Comparison of ENCODE assay signal across 13 cellular contexts in genomic region chr2:47307066-47307465, GRCh38.
DNase-seq lines count a peak whose midpoint lies in the region; ATAC-seq and TF ChIP-seq lines count a peak whose summit lies in the region.
"Had no signal": no experiment of that assay in that cellular context is flagged by ENCODE, and none has a peak within 500 bp of the region (broad histone marks: within the 10 kb centered on the region; RNA-seq: fewer than 3 reads in every experiment).

No MANE protein-coding gene starts in this region.

- POLR2A ChIA-PET in activated B cell treated with CpG ODN at 0.5 μM for 24 hours (lab: Charles Lee): interaction anchor here (0.6 kb wide), 1 partner anchor 318 kb away, joined by 3 read pairs; no protein-coding TSS in a partner anchor
- POLR2A ChIA-PET in naive thymus-derived CD8-positive, alpha-beta T cell (lab: Charles Lee): no interaction called here

- H3K27ac ChIP-seq in hepatocyte (no peak overlapping the region), psoas muscle (no peak overlapping the region)
- H3K27ac ChIP-seq: parathyroid adenoma had no signal

- no peak overlapping the region for H3K4me2 ChIP-seq in hepatocyte

- no peaks in the 10 kb centered on the region for H3K9me3 Mint-ChIP-seq in activated B cell treated with CpG ODN at 0.5 μM for 24 hours
- no peaks in the 10 kb centered on the region for H3K9me3 Mint-ChIP-seq in osteocyte (ENCODE audit: unreplicated experiment)
- H3K9me3 Mint-ChIP-seq in naive thymus-derived CD8-positive, alpha-beta T cell: no peaks in the 10 kb centered on the region
- H3K9me3 Mint-ChIP-seq: activated T-helper 1 cell treated with anti-CD3 and anti-CD28 coated beads, Interleukin-12 subunit alpha, Interleukin-12 subunit beta, Interleukin-2, Interleukin-4 antibody, amounts not matched to agents 30 ng/mL and 10 ng/mL and 1 ng/mL, durations not matched to agents 14 hours and 24 hours and 36 hours; CD8-positive, alpha-beta memory T cell had no signal

- H3K27me3 ChIP-seq in hepatocyte: no peaks in the 10 kb centered on the region
- H3K27me3 ChIP-seq in psoas muscle (ENCODE audit: insufficient read depth in 3 of 3, low read length in 2 of 3): no peaks in the 10 kb centered on the region

- H4K20me1 ChIP-seq in hepatocyte (ENCODE audit: insufficient read depth, poor library complexity, severe bottlenecking): no peaks in the 10 kb centered on the region

- H2AFZ ChIP-seq in hepatocyte: no peak overlapping the region
- H2AFZ ChIP-seq: parathyroid adenoma had no signal

- H3K27me3 Mint-ChIP-seq in activated B cell treated with CpG ODN at 0.5 μM for 24 hours (peaks cover 4% of the 10 kb centered on the region), osteocyte (ENCODE audit: unreplicated experiment) (no peaks in the 10 kb centered on the region)
- peaks cover 8 to 15% (median 11%) of the 10 kb centered on the region in 5 donors for H3K27me3 Mint-ChIP-seq in naive thymus-derived CD8-positive, alpha-beta T cell

- no peak overlapping the region for H3K4me3 Mint-ChIP-seq in activated B cell treated with CpG ODN at 0.5 μM for 24 hours
- no peak overlapping the region for H3K4me3 Mint-ChIP-seq in osteocyte (ENCODE audit: unreplicated experiment)
- H3K4me3 Mint-ChIP-seq in naive thymus-derived CD8-positive, alpha-beta T cell: no peak overlapping the region
- H3K4me3 Mint-ChIP-seq: activated T-helper 1 cell treated with anti-CD3 and anti-CD28 coated beads, Interleukin-12 subunit alpha, Interleukin-12 subunit beta, Interleukin-2, Interleukin-4 antibody, amounts not matched to agents 30 ng/mL and 10 ng/mL and 1 ng/mL, durations not matched to agents 14 hours and 24 hours and 36 hours; CD8-positive, alpha-beta memory T cell had no signal

- H3K4me1 ChIP-seq in hepatocyte (ENCODE audit: insufficient read depth) (peaks cover 31% of the 10 kb centered on the region), psoas muscle (peaks cover 28% of the 10 kb centered on the region)

- DNase-seq in EH (ENCODE audit: low read depth) (peak; percentile 68), NCI-H2029 (lab: John Stamatoyannopoulos, UW) (peak; percentile 20), activated B cell treated with CpG ODN at 0.5 μM for 24 hours (no peak), osteocyte (ENCODE audit: extremely low spot score, unreplicated experiment) (no peak), DMS153 (lab: John Stamatoyannopoulos, UW) (no peak), hepatocyte (ENCODE audit: low spot score) (no peak), psoas muscle (no peak)
- DNase-seq in naive thymus-derived CD8-positive, alpha-beta T cell: no peak
- DNase-seq: activated CD4-positive, alpha-beta T cell treated with anti-CD3 and anti-CD28 coated beads for 4 hours; CD8-positive, alpha-beta memory T cell had no signal

- CTCF ChIA-PET in activated B cell treated with CpG ODN at 0.5 μM for 24 hours (lab: Charles Lee): interaction anchor here (3.3 kb wide), 1 partner anchor 16 kb away, joined by 10 read pairs; no protein-coding TSS in a partner anchor

- H3K9me2 ChIP-seq in hepatocyte (replicated peaks; ENCODE audit: insufficient read depth): no peaks in the 10 kb centered on the region

- H3K27ac Mint-ChIP-seq in activated B cell treated with CpG ODN at 0.5 μM for 24 hours: peak overlapping the region; percentile 25
- H3K27ac Mint-ChIP-seq in osteocyte (ENCODE audit: unreplicated experiment): peak overlapping the region; percentile 35
- H3K27ac Mint-ChIP-seq in naive thymus-derived CD8-positive, alpha-beta T cell: peak overlapping the region in 1 of 10 donors; percentile 53
- H3K27ac Mint-ChIP-seq: activated T-helper 1 cell treated with anti-CD3 and anti-CD28 coated beads, Interleukin-12 subunit alpha, Interleukin-12 subunit beta, Interleukin-2, Interleukin-4 antibody, amounts not matched to agents 30 ng/mL and 10 ng/mL and 1 ng/mL, durations not matched to agents 14 hours and 24 hours and 36 hours; CD8-positive, alpha-beta memory T cell had no signal

- no peaks in the 10 kb centered on the region for H3K36me3 Mint-ChIP-seq in activated B cell treated with CpG ODN at 0.5 μM for 24 hours (ENCODE audit: low read depth)
- H3K36me3 Mint-ChIP-seq in osteocyte (ENCODE audit: unreplicated experiment): no peaks in the 10 kb centered on the region
- H3K36me3 Mint-ChIP-seq in naive thymus-derived CD8-positive, alpha-beta T cell: no peaks in the 10 kb centered on the region
- H3K36me3 Mint-ChIP-seq: CD8-positive, alpha-beta memory T cell had no signal

- no peaks in the 10 kb centered on the region for H3K79me2 ChIP-seq in hepatocyte
- H3K79me2 ChIP-seq: parathyroid adenoma had no signal

- H3K9me3 ChIP-seq in hepatocyte (ENCODE audit: low read depth) (no peaks in the 10 kb centered on the region), psoas muscle (no peaks in the 10 kb centered on the region)

- TF ChIP-seq CTCF in activated B cell treated with CpG ODN at 0.5 μM for 24 hours (IDR thresholded peaks at IDR 0.05) (no peak), osteocyte (IDR thresholded peaks at IDR 0.05) (no peak), hepatocyte (IDR thresholded peaks at IDR 0.05; ENCODE audit: poor library complexity) (no peak), psoas muscle (IDR thresholded peaks at IDR 0.05) (no peak)

- H3K4me3 ChIP-seq in hepatocyte (no peak overlapping the region), psoas muscle (no peak overlapping the region)
- H3K4me3 ChIP-seq: lung had no signal

- ATAC-seq in activated B cell treated with CpG ODN at 0.5 μM for 24 hours (ENCODE audit: low read depth) (no peak), psoas muscle (no peak)
- ATAC-seq in naive thymus-derived CD8-positive, alpha-beta T cell: no peak

- H3K4me1 Mint-ChIP-seq in activated B cell treated with CpG ODN at 0.5 μM for 24 hours (peaks cover 49% of the 10 kb centered on the region), osteocyte (ENCODE audit: unreplicated experiment) (peaks cover 46% of the 10 kb centered on the region)
- H3K4me1 Mint-ChIP-seq in naive thymus-derived CD8-positive, alpha-beta T cell: peaks cover 0 to 22% (median under 1%) of the 10 kb centered on the region in 4 donors
- H3K4me1 Mint-ChIP-seq: CD8-positive, alpha-beta memory T cell had no signal

- intact Hi-C loops in activated B cell treated with CpG ODN at 0.5 μM for 24 hours (cut with micrococcal nuclease) (no loop called here), psoas muscle (cut with DNase I) (no loop called here)

- H3K36me3 ChIP-seq in hepatocyte (replicated peaks; ENCODE audit: insufficient read depth, low read depth) (no peaks in the 10 kb centered on the region), psoas muscle (ENCODE audit: insufficient read depth in 1 of 2, low read depth in 1 of 2) (no peaks in the 10 kb centered on the region)

Comparison
In these comparisons a context has a peak if more than half of its experiments do, and no peak if none do; other contexts are left out.
1. DNase-seq: peak in EH (single experiment) and NCI-H2029 (single experiment); none in activated B cell treated with CpG ODN at 0.5 μM for 24 hours (single experiment), osteocyte (single experiment), DMS153 (single experiment), naive thymus-derived CD8-positive, alpha-beta T cell (0 of 10), hepatocyte (single experiment) and psoas muscle (0 of 2).